Comparison of ENCODE assay signal across 13 cellular contexts in genomic region chr5:53418844-53419243, GRCh38.
DNase-seq lines count a peak whose midpoint lies in the region; ATAC-seq, FAIRE-seq and TF ChIP-seq lines count a peak whose summit lies in the region.
"Had no signal": no experiment of that assay in that cellular context is flagged by ENCODE, and none has a peak within 500 bp of the region (broad histone marks: within the 10 kb centered on the region; RNA-seq: fewer than 3 reads in every experiment).

No MANE protein-coding gene starts in this region.

- H3K79me2 ChIP-seq in mammary epithelial cell (ENCODE audit: insufficient read depth, low read length) (no peaks in the 10 kb centered on the region), hepatocyte (no peaks in the 10 kb centered on the region)

- 1% methylated on average over 4 of the region's 4 CpGs for WGBS in mammary epithelial cell (ENCODE audit: low coverage, missing lambda C conversion rate)
- 71% methylated on average over 4 of the region's 4 CpGs for WGBS in hepatocyte (ENCODE audit: low lambda C conversion rate, missing lambda C conversion rate)
- 58 to 68% methylated on average over 4 of the region's 4 CpGs for WGBS in aorta, 2 donors

- in situ Hi-C loops in mammary epithelial cell (cut with MboI; ENCODE audit: low sequenced_read_pairs in 2 of 2), result loop anchor here (10.0 kb wide), 2 partner anchors 54 to 94 kb away; no protein-coding TSS in a partner anchor

- H3K4me1 ChIP-seq in mammary epithelial cell (ENCODE audit: insufficient read depth, low read length), result peaks cover 45% of the 10 kb centered on the region
- H3K4me1 ChIP-seq in hepatocyte (ENCODE audit: insufficient read depth), result no peaks in the 10 kb centered on the region
- peaks cover 0 to 2% of the 10 kb centered on the region in 2 donors for H3K4me1 ChIP-seq in aorta (ENCODE audit: control insufficient read depth in 1 of 2, insufficient read depth in 2 of 2, low read length in 2 of 2)

- CTCF ChIA-PET in mammary epithelial cell (lab: Charles Lee; ENCODE audit: low non-redundant PET), result no interaction called here

- H3K36me3 ChIP-seq in mammary epithelial cell (ENCODE audit: insufficient read depth, low read length) (no peaks in the 10 kb centered on the region), hepatocyte (replicated peaks; ENCODE audit: insufficient read depth, low read depth) (no peaks in the 10 kb centered on the region), aorta (ENCODE audit: control insufficient read depth in 1 of 2, insufficient read depth in 2 of 2, low read length in 1 of 2) (no peaks in the 10 kb centered on the region)
- H3K36me3 ChIP-seq: WERI-Rb-1 had no signal

- H3K27me3 ChIP-seq in mammary epithelial cell (ENCODE audit: insufficient read depth, low read length) (no peaks in the 10 kb centered on the region), hepatocyte (no peaks in the 10 kb centered on the region), aorta (ENCODE audit: control insufficient read depth in 1 of 2, insufficient read depth in 2 of 2, low read length in 1 of 2) (no peaks in the 10 kb centered on the region)

- TF ChIP-seq CTCF in mammary epithelial cell (conservative IDR thresholded peaks at IDR 0.05 in 1 of 2, IDR thresholded peaks at IDR 0.05 in 1 of 2; ENCODE audit: extremely low read depth in 1 of 2, insufficient read depth in 1 of 2, low read depth in 1 of 2, low read length in 2 of 2) (no peak), hepatocyte (IDR thresholded peaks at IDR 0.05; ENCODE audit: poor library complexity) (no peak), D721Med (IDR thresholded peaks at IDR 0.05; ENCODE audit: insufficient read depth, missing control alignments) (no peak)

- H3K4me3 ChIP-seq in mammary epithelial cell (replicated peaks in 1 of 3; ENCODE audit: insufficient read depth in 1 of 3, low read depth in 2 of 3, low read length in 3 of 3), result no peak overlapping the region
- no peak overlapping the region for H3K4me3 ChIP-seq in hepatocyte
- no peak overlapping the region for H3K4me3 ChIP-seq in aorta (ENCODE audit: low read length in 2 of 2)

- peak overlapping the region; percentile 38 for H3K4me2 ChIP-seq in mammary epithelial cell (ENCODE audit: insufficient read depth, low read depth, low read length)
- no peak overlapping the region for H3K4me2 ChIP-seq in hepatocyte
- H3K4me2 ChIP-seq: KMS-11 had no signal

- peak; percentile 88 for DNase-seq in A172 (ENCODE audit: low spot score)
- peak; percentile 94 for DNase-seq in HS-5 (ENCODE audit: low read depth)
- DNase-seq in mammary epithelial cell, result peak; percentile 96
- no peak for DNase-seq in hepatocyte (ENCODE audit: low spot score)
- no peak for DNase-seq in cerebellar nuclear complex (lab: John Stamatoyannopoulos, UW)
- DNase-seq in aorta, result no peak
- no peak for DNase-seq in NCI-H446 (lab: John Stamatoyannopoulos, UW)
- DNase-seq in D721Med (ENCODE audit: insufficient read length, low spot score), result no peak
- DNase-seq: 8988T, NCI-H2171 treated with DMSO at 0.1 percent for 48 hours, WERI-Rb-1 had no signal

- H3K9me2 ChIP-seq in hepatocyte (replicated peaks; ENCODE audit: insufficient read depth), result no peaks in the 10 kb centered on the region

- peak overlapping the region; percentile 100 for H3K27ac ChIP-seq in mammary epithelial cell (ENCODE audit: insufficient read depth, low read depth, low read length)
- peak overlapping the region; percentile 37 for H3K27ac ChIP-seq in hepatocyte
- H3K27ac ChIP-seq in aorta (ENCODE audit: low read depth in 1 of 2, low read length in 2 of 2), result no peak overlapping the region
- H3K27ac ChIP-seq: KMS-11, WERI-Rb-1 had no signal

- H3K9ac ChIP-seq in mammary epithelial cell (ENCODE audit: insufficient read depth, low read length), result peak overlapping the region; percentile 86
- H3K9ac ChIP-seq: KMS-11 had no signal

- no TSS peak for BruUV-seq in mammary epithelial cell (replicated peaks; lab: Mats Ljungman, UMichigan)

- no peak for ATAC-seq in aorta (ENCODE audit: low FRiP score)
- ATAC-seq: esophagus mucosa had no signal

- FAIRE-seq in D721Med (lab: Jason Lieb, UNC), result no peak

- no peaks in the 10 kb centered on the region for H4K20me1 ChIP-seq in mammary epithelial cell (ENCODE audit: insufficient read depth, low read length)
- H4K20me1 ChIP-seq in hepatocyte (ENCODE audit: insufficient read depth, poor library complexity, severe bottlenecking), result no peaks in the 10 kb centered on the region

- intact Hi-C loops in mammary epithelial cell (cut with micrococcal nuclease), result loop anchor here (1.0 kb wide), 3 partner anchors 57 to 95 kb away; no protein-coding TSS in a partner anchor
- intact Hi-C loops in aorta (cut with DNase I), result no loop called here

- H2AFZ ChIP-seq in mammary epithelial cell (ENCODE audit: low read depth, low read length), result no peak overlapping the region
- H2AFZ ChIP-seq in hepatocyte, result no peak overlapping the region

- no peaks in the 10 kb centered on the region for H3K9me3 ChIP-seq in mammary epithelial cell (replicated peaks; ENCODE audit: insufficient read depth, low read length)
- no peaks in the 10 kb centered on the region for H3K9me3 ChIP-seq in hepatocyte (ENCODE audit: low read depth)
- H3K9me3 ChIP-seq in aorta (ENCODE audit: control insufficient read depth, low read length), result no peaks in the 10 kb centered on the region

- dilution Hi-C loops in mammary epithelial cell (cut with HindIII; ENCODE audit: low sequenced_read_pairs), result no loop called here

Comparison
In these comparisons a context has a peak if more than half of its experiments do, and no peak if none do; other contexts are left out.
1. DNase-seq: peak in A172 (single experiment), HS-5 (single experiment) and mammary epithelial cell (single experiment); none in hepatocyte (single experiment), cerebellar nuclear complex (0 of 2), aorta (0 of 2), NCI-H446 (0 of 2) and D721Med (single experiment).
2. H3K27ac ChIP-seq: peak in mammary epithelial cell (single experiment) and hepatocyte (single experiment); none in aorta (0 of 2).